Comparison of ENCODE assay signal across 24 cellular contexts in the genomic region with DNA sequence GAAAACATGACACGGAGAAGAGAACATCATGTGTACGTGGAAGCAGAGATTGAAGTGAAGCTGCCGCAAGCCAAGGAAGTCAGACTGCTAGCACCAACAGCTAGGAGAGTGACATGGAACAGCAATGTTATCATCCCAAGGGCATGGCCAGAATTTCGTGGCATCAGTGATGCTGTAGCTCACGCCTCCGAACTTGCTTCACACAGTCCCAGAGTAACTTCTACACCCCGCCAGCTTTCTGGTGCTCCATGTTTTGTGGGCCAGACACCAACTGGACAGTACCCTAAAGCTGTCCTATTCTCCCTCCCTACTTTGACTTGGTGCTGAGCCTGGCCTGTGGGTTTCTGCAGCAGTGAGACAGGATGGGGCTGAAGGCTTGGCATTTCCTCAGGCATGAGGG. TPM values are rescaled to one million over a fixed set of nuclear protein-coding genes. Genes with fewer than 3 reads are reported as not detected.
"Had no signal": no experiment of that assay in that cellular context is flagged by ENCODE, and none has a peak within 500 bp of the region (broad histone marks: within the 10 kb centered on the region; RNA-seq: fewer than 3 reads in every experiment).

No MANE protein-coding gene starts in this region.

- ATAC-seq: K562 had no signal

- H3K4me1 ChIP-seq: SJSA1 had no signal

- DNase-seq: Kasumi-1, MM.1S, NCI-H1092 treated with DMSO at 0.1 percent for 48 hours, NCI-H1436, NCI-H187, NCI-H2029, NCI-H2081 treated with DMSO at 0.1 percent for 48 hours, NCI-H2171, NCI-H226, NCI-H446, NCI-H510A, NCI-H524 treated with DMSO at 0.1 percent for 48 hours, NCI-H69, NCI-H774, Right ventricle myocardium superior, RPMI8226, SIG-M5 had no signal

- H3K27ac ChIP-seq: HL-60, KMS-11, SJSA1, SK-N-MC had no signal

- H3K9me3 ChIP-seq: SJSA1 had no signal

- H3K4me3 ChIP-seq: K562, SJSA1, SK-N-MC had no signal

- H3K36me3 ChIP-seq: SJSA1 had no signal

RNA-seq across cellular contexts. Expression of gene EMX2, which starts 33.0 kb away (rescaled TPM):
- total RNA-seq: K562, M059J, Right ventricle myocardium superior had no signal
- polyA plus RNA-seq: IgD-negative memory B cell, K562 had no signal
